1 cellular context compared by ENCODE assay signal in genomic region chr1:147247656-147248238, GRCh38.
A peak's percentile ranks its signal among the peaks of the same experiment; 100 is the strongest.
TF ChIP-seq lines count a peak whose summit lies in the region.

No MANE protein-coding gene starts in this region.

TF ChIP-seq in GM12878, 131 proteins besides CTCF, POLR2A, EP300 and RAD21:
- no peak for TF ChIP-seq RUNX3 (IDR thresholded peaks at IDR 0.05; ENCODE audit: low read length)
- TF ChIP-seq SIN3A (IDR thresholded peaks at IDR 0.05; ENCODE audit: low read depth, low read length): no peak
- 0 out of 4 replicates have a peak, but pooled peaks of 1 of the 2 experiments have one; percentile 24 for TF ChIP-seq SRF (IDR thresholded peaks at IDR 0.05; ENCODE audit: low read depth in 2 of 2, low read length in 2 of 2)
- TF ChIP-seq SREBF1 (IDR thresholded peaks at IDR 0.05; ENCODE audit: low read length): no peak
- TF ChIP-seq FOS (IDR thresholded peaks at IDR 0.05; ENCODE audit: borderline replicate concordance, extremely low read depth, insufficient read length): no peak
- no peak for TF ChIP-seq HDAC2 (IDR thresholded peaks at IDR 0.05)
- TF ChIP-seq ZNF217 (IDR thresholded peaks at IDR 0.05): no peak
